Comparison of ENCODE assay signal across 9 cellular contexts in the genomic region with DNA sequence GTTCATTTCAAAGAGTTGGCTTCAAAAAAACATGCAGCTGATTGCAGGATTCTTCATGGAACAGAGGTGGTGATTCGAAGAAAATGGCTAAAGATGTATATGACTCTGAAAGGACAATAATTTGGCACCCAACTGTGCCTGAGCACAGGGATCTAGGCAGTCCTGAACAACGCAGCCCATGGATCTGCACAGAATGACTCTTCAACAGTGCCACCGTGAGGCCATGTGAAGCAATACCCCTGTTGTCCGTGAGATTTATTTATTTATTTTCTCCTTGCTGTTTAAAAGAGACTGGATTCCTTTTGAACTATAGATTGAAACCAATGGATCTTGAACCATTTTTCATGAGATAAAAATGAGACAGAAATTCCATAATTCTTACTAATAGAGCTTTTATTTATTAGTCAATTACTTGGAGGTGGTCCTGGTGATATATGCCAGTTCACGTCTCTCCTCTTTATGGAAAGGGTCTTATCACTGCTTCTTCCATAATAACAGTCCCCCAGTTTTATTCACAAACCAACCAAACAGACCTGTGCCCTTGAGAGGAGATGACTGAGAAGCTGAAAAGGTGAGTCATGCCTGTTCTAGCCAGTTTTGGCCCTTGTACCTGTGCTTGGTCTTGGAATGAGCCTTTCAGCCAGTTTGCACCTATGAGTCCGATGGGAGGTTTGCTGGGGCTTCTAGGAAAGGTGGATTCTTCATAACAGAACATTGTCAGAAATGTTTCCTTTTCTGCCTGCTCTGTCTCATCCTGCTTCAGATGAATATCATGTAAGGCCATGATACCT.
DNase-seq lines count a peak whose midpoint lies in the region; ATAC-seq, FAIRE-seq and TF ChIP-seq lines count a peak whose summit lies in the region.
"Had no signal": no experiment of that assay in that cellular context is flagged by ENCODE, and none has a peak within 500 bp of the region (broad histone marks: within the 10 kb centered on the region; RNA-seq: fewer than 3 reads in every experiment).

No MANE protein-coding gene starts in this region.

- no peak overlapping the region for H4K5ac ChIP-seq in H1 (ENCODE audit: insufficient read length, low read depth, low read length)

- no peak overlapping the region for H3K4ac ChIP-seq in H1 (replicated peaks; ENCODE audit: insufficient read length, low read depth, low read length)

- TF ChIP-seq POLR2A in breast epithelium (IDR thresholded peaks at IDR 0.05) (no peak), H1 (IDR thresholded peaks at IDR 0.05; ENCODE audit: control extremely low read depth in 1 of 2, low read depth in 2 of 2, low read length in 2 of 2) (no peak), testis (IDR thresholded peaks at IDR 0.05) (no peak)

- H3K27ac Mint-ChIP-seq in MCF 10A (ENCODE audit: low read depth, unreplicated experiment) (no peak overlapping the region), T-helper 17 cell (no peak overlapping the region)

- BruUV-seq in MCF 10A (replicated peaks; lab: Mats Ljungman, UMichigan), result no TSS peak

- H3K9ac ChIP-seq in H1 (replicated peaks in 1 of 4; ENCODE audit: extremely low read depth in 1 of 4, low read depth in 3 of 4, low read length in 3 of 4), result no peak overlapping the region

- H3K4me1 Mint-ChIP-seq in MCF 10A (ENCODE audit: insufficient read depth, unreplicated experiment) (peaks cover 16% of the 10 kb centered on the region), T-helper 17 cell (no peaks in the 10 kb centered on the region)

- H3K14ac ChIP-seq in H1 (ENCODE audit: insufficient read length), result no peak overlapping the region

- no peak overlapping the region for H3K56ac ChIP-seq in H1 (replicated peaks; ENCODE audit: insufficient read length, low read depth, low read length)

- H3K4me3 Mint-ChIP-seq in MCF 10A (ENCODE audit: unreplicated experiment) (no peak overlapping the region), T-helper 17 cell (no peak overlapping the region)

- no peak for TF ChIP-seq EP300 in H1 (IDR thresholded peaks at IDR 0.05; ENCODE audit: borderline replicate concordance in 1 of 2, low read depth in 2 of 2, low read length in 2 of 2)

- H3K18ac ChIP-seq in H1 (ENCODE audit: extremely low read depth, low read length), result no peak overlapping the region

- H2BK20ac ChIP-seq in H1 (ENCODE audit: low read length), result no peak overlapping the region

- no peak overlapping the region for H4K91ac ChIP-seq in H1 (replicated peaks; ENCODE audit: insufficient read length, low read length)

- H3K9me3 Mint-ChIP-seq in MCF 10A (ENCODE audit: unreplicated experiment), result peaks cover 17% of the 10 kb centered on the region

- TF ChIP-seq CTCF in MCF 10A (IDR thresholded peaks at IDR 0.05; ENCODE audit: unreplicated experiment), result peak; percentile 31
- no peak for TF ChIP-seq CTCF in breast epithelium (IDR thresholded peaks at IDR 0.05)
- TF ChIP-seq CTCF in H1 (IDR thresholded peaks at IDR 0.05; ENCODE audit: control extremely low read depth in 1 of 3, insufficient read depth in 1 of 3, low read depth in 1 of 3, low read length in 3 of 3), result peak; percentile 72 to 78 (median 78)
- peak in 2 of 3 experiments; percentile 34 to 37 for TF ChIP-seq CTCF in testis (IDR thresholded peaks at IDR 0.05)

- TF ChIP-seq RAD21 in H1 (IDR thresholded peaks at IDR 0.05 in 1 of 2, conservative IDR thresholded peaks at IDR 0.05 in 1 of 2; ENCODE audit: low read depth in 2 of 2, low read length in 2 of 2), result peak; percentile 85 to 87

- H3K36me3 Mint-ChIP-seq in MCF 10A (ENCODE audit: insufficient read depth, unreplicated experiment) (no peaks in the 10 kb centered on the region), T-helper 17 cell (ENCODE audit: low read depth) (no peaks in the 10 kb centered on the region)

- H3K36me3 ChIP-seq in breast epithelium (no peaks in the 10 kb centered on the region), H1 (ENCODE audit: control insufficient read depth in 2 of 4, insufficient read depth in 4 of 4, low read length in 3 of 4) (no peaks in the 10 kb centered on the region), testis (ENCODE audit: low read depth, missing control alignments) (no peaks in the 10 kb centered on the region)

- no peak for ATAC-seq in T-helper 17 cell

- FAIRE-seq in H1 (lab: Jason Lieb, UNC), result peak; percentile 90

- H4K8ac ChIP-seq in H1 (ENCODE audit: extremely low read depth, insufficient read depth, low read length), result no peak overlapping the region

- no peak overlapping the region for H3K23ac ChIP-seq in H1 (ENCODE audit: insufficient read length)

- intact Hi-C loops in MCF 10A (cut with micrococcal nuclease), result no loop called here
- intact Hi-C loops in breast epithelium (cut with DNase I; ENCODE audit: low total_unique reads), result no loop called here
- intact Hi-C loops in testis (cut with DNase I; ENCODE audit: low total_unique reads), result no loop called here

- no peak overlapping the region for H2BK5ac ChIP-seq in H1 (ENCODE audit: low read depth, low read length)

- no peaks in the 10 kb centered on the region for H3K27me3 ChIP-seq in breast epithelium
- no peaks in the 10 kb centered on the region; a peak in 1 of 7 replicates for H3K27me3 ChIP-seq in H1 (replicated peaks in 1 of 4; ENCODE audit: control insufficient read depth in 3 of 4, extremely low read depth in 1 of 4, insufficient read depth in 3 of 4, low read length in 3 of 4)
- H3K27me3 ChIP-seq in testis, result no peaks in the 10 kb centered on the region

- H3K27me3 Mint-ChIP-seq in MCF 10A (ENCODE audit: insufficient read depth, unreplicated experiment) (no peaks in the 10 kb centered on the region), T-helper 17 cell (no peaks in the 10 kb centered on the region)

- H2BK12ac ChIP-seq in H1 (ENCODE audit: low read depth, low read length), result peak overlapping the region; percentile 42; the same call in 1 of the 2 replicates

- H3K9me3 ChIP-seq in breast epithelium (peaks cover 0 to 12% of the 10 kb centered on the region in 2 donors), H1 (ENCODE audit: insufficient read depth in 2 of 2, low read depth in 1 of 2, low read length in 1 of 2) (no peaks in the 10 kb centered on the region), testis (no peaks in the 10 kb centered on the region), T-helper 17 cell (ENCODE audit: control insufficient read depth, low read length, poor library complexity, severe bottlenecking) (no peaks in the 10 kb centered on the region)

- H3K4me1 ChIP-seq in breast epithelium (no peaks in the 10 kb centered on the region), H1 (replicated peaks in 1 of 4; ENCODE audit: control insufficient read depth in 3 of 4, insufficient read depth in 4 of 4, low read length in 3 of 4) (no peaks in the 10 kb centered on the region), testis (no peaks in the 10 kb centered on the region)

- no peak overlapping the region for H3K4me2 ChIP-seq in H1 (ENCODE audit: insufficient read depth in 1 of 2, low read depth in 2 of 2, low read length in 2 of 2)

- no peak overlapping the region for H2AFZ ChIP-seq in H1 (ENCODE audit: low read length)

- H3K4me3 ChIP-seq in breast epithelium (no peak overlapping the region), H1 (ENCODE audit: extremely low read depth in 1 of 4, insufficient read depth in 2 of 4, low read depth in 3 of 4, low read length in 4 of 4) (no peak overlapping the region), testis (no peak overlapping the region)

- H4K20me1 ChIP-seq in H1 (replicated peaks in 1 of 2; ENCODE audit: control insufficient read depth in 1 of 2, insufficient read depth in 2 of 2, low read length in 2 of 2), result no peaks in the 10 kb centered on the region

- POLR2A ChIA-PET in MCF 10A (lab: Yijun Ruan, JAX) (interaction anchor here (0.7 kb wide), 1 partner anchor 22 kb away, joined by 3 read pairs; no protein-coding TSS in a partner anchor), H1 (lab: Charles Lee; ENCODE audit: partially characterized antibody) (interaction anchor here (0.6 kb wide), 1 partner anchor 1000 kb away, joined by 4 read pairs; no protein-coding TSS in a partner anchor)

- H3K23me2 ChIP-seq in H1 (ENCODE audit: low read depth, low read length), result no peaks in the 10 kb centered on the region

- H3K79me2 ChIP-seq in H1 (ENCODE audit: control insufficient read depth in 1 of 2, insufficient read depth in 2 of 2, low read length in 2 of 2), result no peaks in the 10 kb centered on the region

- no peak overlapping the region for H2BK15ac ChIP-seq in H1 (ENCODE audit: low read length)

- H3K27ac ChIP-seq in breast epithelium (no peak overlapping the region), H1 (ENCODE audit: low read depth, low read length) (no peak overlapping the region), testis (no peak overlapping the region)

- no peaks in the 10 kb centered on the region for H3K79me1 ChIP-seq in H1 (ENCODE audit: low read depth, low read length)

- DNase-seq in MCF 10A (ENCODE audit: unreplicated experiment) (peak; percentile 57), breast epithelium (ENCODE audit: low spot score in 2 of 2) (no peak), NCI-H1105 treated with DMSO at 0.1 percent for 48 hours (lab: John Stamatoyannopoulos, UW) (peak; percentile 34), H1 (ENCODE audit: low read depth in 1 of 2, low spot score in 2 of 2) (peak; percentile 7 to 52), testis (peak; percentile 36), anterior cingulate cortex (lab: John Stamatoyannopoulos, UW) (no peak), T-helper 17 cell (no peak), ureter (ENCODE audit: low spot score) (no peak)
- DNase-seq: activated CD4-positive, CD25-positive, alpha-beta regulatory T cell had no signal

- 44% methylated on average over 6 of the region's 6 CpGs; no CpG with 5 or more reads in 1 of the 2 experiments for WGBS in H1 (ENCODE audit: extremely low coverage in 1 of 2, insufficient coverage in 1 of 2, insufficient read length in 1 of 2, insufficient replicate concordance in 2 of 2, low coverage in 1 of 2, low lambda C conversion rate in 2 of 2, missing lambda C conversion rate in 1 of 2), 2 experiments
- 48 to 53% methylated on average over 6 of the region's 6 CpGs for WGBS in testis, 2 donors

- CTCF ChIA-PET in MCF 10A (lab: Yijun Ruan, JAX) (interaction anchor here (0.6 to 1.3 kb wide), 8 partner anchors 15 to 594 kb away, joined by 3 to 4 read pairs (median 3); no protein-coding TSS in a partner anchor), H1 (lab: Charles Lee; ENCODE audit: partially characterized antibody) (interaction anchor here (0.8 to 3.8 kb wide), 23 partner anchors 8 to 747 kb away, joined by 3 to 22 read pairs (median 3); no protein-coding TSS in a partner anchor)

- no peak overlapping the region for H2BK120ac ChIP-seq in H1 (replicated peaks; ENCODE audit: low read depth, low read length)

- H2AK5ac ChIP-seq in H1 (ENCODE audit: low read depth, low read length), result no peak overlapping the region

TF ChIP-seq in H1, 55 proteins besides CTCF, POLR2A, EP300 and RAD21 (continues in another document):
- no peak for TF ChIP-seq HDAC2 (IDR thresholded peaks at IDR 0.05; ENCODE audit: borderline replicate concordance in 1 of 2, low read depth in 2 of 2, low read length in 2 of 2)
- TF ChIP-seq SIN3A (conservative IDR thresholded peaks at IDR 0.05 in 1 of 2, IDR thresholded peaks at IDR 0.05 in 1 of 2; ENCODE audit: low read depth in 1 of 2, low read length in 2 of 2), result no peak
- TF ChIP-seq RFX5 (IDR thresholded peaks at IDR 0.05; ENCODE audit: borderline replicate concordance, low read depth, low read length), result no peak
- no peak for TF ChIP-seq CHD2 (IDR thresholded peaks at IDR 0.05; ENCODE audit: low read length)
- no peak for TF ChIP-seq HDAC6 (IDR thresholded peaks at IDR 0.05; ENCODE audit: low read depth, low read length)

Comparison
In these comparisons a context has a peak if more than half of its experiments do, and no peak if none do; other contexts are left out.
1. DNase-seq: peak in MCF 10A (single experiment), NCI-H1105 treated with DMSO at 0.1 percent for 48 hours (single experiment), H1 (2 of 2) and testis (single experiment); none in breast epithelium (0 of 2), anterior cingulate cortex (0 of 58), T-helper 17 cell (0 of 3) and ureter (single experiment).
2. CTCF ChIP-seq: peak in MCF 10A (single experiment), H1 (3 of 3) and testis (2 of 3); none in breast epithelium (0 of 3).